Comparison of ENCODE assay signal across 8 cellular contexts in the genomic region with DNA sequence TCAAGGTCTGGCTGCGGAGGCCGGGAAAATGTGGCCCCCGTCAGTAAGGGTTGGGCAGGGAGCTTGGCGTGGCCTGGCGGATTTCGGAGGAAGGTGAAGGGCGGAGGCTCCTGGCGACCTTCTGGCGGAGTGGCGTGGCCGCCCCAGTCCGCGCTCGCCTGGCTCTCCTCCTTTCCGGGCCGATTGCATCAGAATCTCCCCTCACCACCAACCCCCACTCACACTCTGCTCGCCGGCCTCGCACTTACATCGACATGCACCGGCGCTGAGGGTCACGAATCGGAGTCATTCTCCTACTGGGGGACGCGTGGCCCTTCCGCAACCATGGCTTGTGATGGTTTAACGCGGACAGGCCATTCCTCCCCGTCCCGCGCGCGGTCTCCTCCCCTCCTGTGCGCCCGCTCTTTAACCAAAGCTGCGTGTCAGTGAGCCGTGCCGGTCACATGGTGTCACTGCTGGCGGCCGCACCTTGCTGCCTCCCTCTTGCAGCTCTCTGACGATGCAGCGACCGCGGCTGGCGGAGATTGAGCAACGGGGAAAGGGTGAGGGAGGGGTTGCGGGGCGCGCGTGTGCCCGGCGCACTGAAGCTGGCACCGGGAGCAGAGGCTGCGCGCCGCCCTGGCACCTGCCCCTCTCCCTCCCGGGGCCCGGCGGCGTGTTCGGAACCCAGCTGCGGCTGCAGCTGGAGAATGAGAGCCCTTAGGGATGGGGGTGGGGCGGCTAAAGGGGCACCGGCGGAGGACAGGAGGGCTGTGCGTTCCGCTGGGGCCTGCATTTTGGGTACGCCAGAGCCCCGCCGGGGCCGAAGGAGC. TPM values are rescaled to one million over a fixed set of nuclear protein-coding genes. Genes with fewer than 3 reads are reported as not detected.
DNase-seq lines count a peak whose midpoint lies in the region; ATAC-seq, FAIRE-seq and TF ChIP-seq lines count a peak whose summit lies in the region.

SLC38A1 (minus strand) TSS at position 427 of the 812 bp plus-strand sequence. CDS start 29,243 bp downstream, outside the sequence.

- no peak for TF ChIP-seq POLR2A in H54 (IDR thresholded peaks at IDR 0.05; ENCODE audit: low read depth, low read length)
- TF ChIP-seq POLR2A in upper lobe of left lung (IDR thresholded peaks at IDR 0.05), result peak in 3 of 4 donors; percentile 67 to 89 (median 73)

- CTCF ChIA-PET in activated naive CD4-positive, alpha-beta T cell treated with anti-CD3 and anti-CD28 coated beads, Interleukin-2, amount 10 ng/mL, durations not matched to agents 7 days and 5 days (lab: Charles Lee), result interaction anchor here (1.0 to 3.3 kb wide), 6 partner anchors 33 to 408 kb away, joined by 3 to 12 read pairs (median 4); no protein-coding TSS in a partner anchor

- no CpG with 5 or more reads among the region's 72 CpGs for WGBS in trophoblast cell (ENCODE audit: extremely low coverage, insufficient coverage, insufficient read length)
- WGBS in upper lobe of left lung, 2 donors, result 2% methylated on average over 10 to 70 of the region's 72 CpGs

- H3K14ac ChIP-seq in trophoblast cell (ENCODE audit: low read length), result peak within 1 kb of the TSS; percentile 97

- intact Hi-C loops in Right ventricle myocardium superior (cut with DNase I), result loop anchor here (10.0 kb wide), 1 partner anchor 54 kb away; no protein-coding TSS in a partner anchor

- H2BK5ac ChIP-seq in trophoblast cell (ENCODE audit: low read depth, low read length, poor library complexity), result peak within 1 kb of the TSS; percentile 96

- H3K4me3 Mint-ChIP-seq in activated naive CD4-positive, alpha-beta T cell treated with anti-CD3 and anti-CD28 coated beads, Interleukin-2, amount 10 ng/mL, durations not matched to agents 7 days and 5 days, result no peak within 1 kb of the TSS

- H3K9me2 ChIP-seq in Loucy (replicated peaks; ENCODE audit: low read depth, low read length), result no peaks in the 10 kb centered on the region

- no peak within 1 kb of the TSS for H3K27ac Mint-ChIP-seq in activated naive CD4-positive, alpha-beta T cell treated with anti-CD3 and anti-CD28 coated beads, Interleukin-2, amount 10 ng/mL, durations not matched to agents 7 days and 5 days

- no peaks in the 10 kb centered on the region for H3F3A ChIP-seq in Loucy (ENCODE audit: low read depth)

- TF ChIP-seq CTCF in Loucy (conservative IDR thresholded peaks at IDR 0.05; ENCODE audit: low read length), result no peak
- no peak for TF ChIP-seq CTCF in upper lobe of left lung (IDR thresholded peaks at IDR 0.05)

- DNase-seq in G401 (ENCODE audit: low spot score) (peak; percentile 91), H54 (ENCODE audit: insufficient read length, low spot score) (peak; percentile 58), SJSA1 (ENCODE audit: low read depth in 1 of 2, low spot score in 2 of 2) (peak; percentile 64 to 65), Right ventricle myocardium superior (peak; percentile 92), trophoblast cell (peak; percentile 74 to 87), upper lobe of left lung (peak; percentile 93 to 95)
- DNase-seq in activated naive CD4-positive, alpha-beta T cell treated with anti-CD3 and anti-CD28 coated beads, Interleukin-2, amount 10 ng/mL, durations not matched to agents 7 days and 5 days, result peak; percentile 95

- TF ChIP-seq EP300 in upper lobe of left lung (IDR thresholded peaks at IDR 0.05), result peak in 1 of 4 donors; percentile 1

- H3K27ac ChIP-seq in SJSA1 (peak within 1 kb of the TSS; percentile 16), trophoblast cell (ENCODE audit: low read depth, low read length) (peak within 1 kb of the TSS; percentile 93), upper lobe of left lung (peak within 1 kb of the TSS; percentile 78 to 92 (median 88))

- peaks cover 69% of the 10 kb centered on the region for H3K79me2 ChIP-seq in Loucy (ENCODE audit: insufficient read depth, low read length)
- peaks cover 41% of the 10 kb centered on the region for H3K79me2 ChIP-seq in trophoblast cell (ENCODE audit: control insufficient read depth, insufficient read depth, low read length, poor library complexity)

- peak within 1 kb of the TSS; percentile 85 for H4K12ac ChIP-seq in trophoblast cell (ENCODE audit: low read depth, low read length)

- H3K9me3 Mint-ChIP-seq in activated naive CD4-positive, alpha-beta T cell treated with anti-CD3 and anti-CD28 coated beads, Interleukin-2, amount 10 ng/mL, durations not matched to agents 7 days and 5 days, result no peaks in the 10 kb centered on the region

- peak within 1 kb of the TSS; percentile 86 for H4K8ac ChIP-seq in trophoblast cell (ENCODE audit: low read depth, low read length)

- H3K36me3 Mint-ChIP-seq in activated naive CD4-positive, alpha-beta T cell treated with anti-CD3 and anti-CD28 coated beads, Interleukin-2, amount 10 ng/mL, durations not matched to agents 7 days and 5 days, result peaks cover 27% of the 10 kb centered on the region

- peak; percentile 89 for ATAC-seq in Right ventricle myocardium superior (ENCODE audit: poor library complexity)
- ATAC-seq in upper lobe of left lung (ENCODE audit: low FRiP score in 2 of 2), result peak; percentile 88 to 91

- H3K4me2 ChIP-seq in Loucy (ENCODE audit: low read depth, low read length, poor library complexity, severe bottlenecking) (peak within 1 kb of the TSS; percentile 98), trophoblast cell (ENCODE audit: low read length) (peak within 1 kb of the TSS; percentile 88)

- H3K4me1 Mint-ChIP-seq in activated naive CD4-positive, alpha-beta T cell treated with anti-CD3 and anti-CD28 coated beads, Interleukin-2, amount 10 ng/mL, durations not matched to agents 7 days and 5 days, result peaks cover 34% of the 10 kb centered on the region

- peak within 1 kb of the TSS; percentile 87 for H3K23ac ChIP-seq in trophoblast cell (ENCODE audit: low read length)

- peak within 1 kb of the TSS; percentile 90 for H4K91ac ChIP-seq in trophoblast cell (ENCODE audit: low read depth, low read length)

- H2BK120ac ChIP-seq in trophoblast cell (ENCODE audit: insufficient read depth, low read length, poor library complexity), result peak within 1 kb of the TSS; percentile 91

- no peak for FAIRE-seq in H54 (lab: Jason Lieb, UNC)

- peak within 1 kb of the TSS; percentile 61 for H2BK12ac ChIP-seq in trophoblast cell (ENCODE audit: low read length)

- in situ Hi-C loops in G401 (cut with HindIII; ENCODE audit: low sequenced_read_pairs), result no loop called here

- no peaks in the 10 kb centered on the region for H3K36me3 ChIP-seq in Loucy (ENCODE audit: insufficient read depth, low read length)
- no peaks in the 10 kb centered on the region for H3K36me3 ChIP-seq in SJSA1
- peaks cover 0 to 1% of the 10 kb centered on the region in 2 experiments for H3K36me3 ChIP-seq in trophoblast cell (ENCODE audit: control insufficient read depth in 1 of 2, insufficient read depth in 2 of 2, low read length in 2 of 2)
- H3K36me3 ChIP-seq in upper lobe of left lung, result no peaks in the 10 kb centered on the region

- H3K9me3 ChIP-seq in Loucy (ENCODE audit: insufficient read depth, low read depth, low read length) (no peaks in the 10 kb centered on the region), SJSA1 (replicated peaks) (no peaks in the 10 kb centered on the region; the same call in 1 of the 2 replicates), trophoblast cell (ENCODE audit: insufficient read depth, low read depth, low read length) (no peaks in the 10 kb centered on the region), upper lobe of left lung (no peaks in the 10 kb centered on the region)

- peak within 1 kb of the TSS; percentile 89 for H2AFZ ChIP-seq in Loucy (ENCODE audit: low read length)
- H2AFZ ChIP-seq in trophoblast cell (ENCODE audit: insufficient read depth, low read length, poor library complexity), result peak within 1 kb of the TSS; percentile 30

- peak within 1 kb of the TSS; percentile 91 for H3K9ac ChIP-seq in Loucy (ENCODE audit: low read depth, low read length, poor library complexity, severe bottlenecking)
- peak within 1 kb of the TSS; percentile 100 for H3K9ac ChIP-seq in trophoblast cell (ENCODE audit: low read length)

- peaks cover 30% of the 10 kb centered on the region for H4K20me1 ChIP-seq in Loucy (ENCODE audit: insufficient read depth, low read length, poor library complexity, severe bottlenecking)

- peaks cover 6% of the 10 kb centered on the region for H3K27me3 Mint-ChIP-seq in activated naive CD4-positive, alpha-beta T cell treated with anti-CD3 and anti-CD28 coated beads, Interleukin-2, amount 10 ng/mL, durations not matched to agents 7 days and 5 days

- peak within 1 kb of the TSS; percentile 98 for H2AK5ac ChIP-seq in trophoblast cell (ENCODE audit: low read length)

- peaks cover 39% of the 10 kb centered on the region for H3K4me1 ChIP-seq in Loucy (ENCODE audit: insufficient read depth, low read length, poor library complexity, severe bottlenecking)
- H3K4me1 ChIP-seq in SJSA1 (replicated peaks), result peaks cover 30% of the 10 kb centered on the region
- H3K4me1 ChIP-seq in trophoblast cell (ENCODE audit: control insufficient read depth in 1 of 2, insufficient read depth in 2 of 2, low read length in 2 of 2), result peaks cover 2 to 3% of the 10 kb centered on the region in 2 experiments
- peaks cover 28 to 44% (median 37%) of the 10 kb centered on the region in 4 donors for H3K4me1 ChIP-seq in upper lobe of left lung

- peaks cover 43% of the 10 kb centered on the region for H3K79me1 ChIP-seq in trophoblast cell (ENCODE audit: low read length)

- H3K27me3 ChIP-seq in Loucy (ENCODE audit: insufficient read depth, low read length, poor library complexity, severe bottlenecking), result peaks cover 10% of the 10 kb centered on the region
- no peaks in the 10 kb centered on the region for H3K27me3 ChIP-seq in SJSA1 (replicated peaks)
- H3K27me3 ChIP-seq in trophoblast cell (ENCODE audit: insufficient read depth, low read length), result no peaks in the 10 kb centered on the region
- peaks cover 0 to 20% (median 3%) of the 10 kb centered on the region in 4 donors for H3K27me3 ChIP-seq in upper lobe of left lung

- peak within 1 kb of the TSS; percentile 95 for H3K4ac ChIP-seq in trophoblast cell (ENCODE audit: low read depth, low read length)

- peak within 1 kb of the TSS; percentile 98 for H3K18ac ChIP-seq in trophoblast cell (ENCODE audit: low read length)

- H3K4me3 ChIP-seq in Loucy (ENCODE audit: low read length, poor library complexity, severe bottlenecking), result peak within 1 kb of the TSS; percentile 89
- H3K4me3 ChIP-seq in SJSA1, result peak within 1 kb of the TSS; percentile 54
- H3K4me3 ChIP-seq in trophoblast cell (ENCODE audit: low read depth, low read length), result peak within 1 kb of the TSS; percentile 91
- H3K4me3 ChIP-seq in upper lobe of left lung, result peak within 1 kb of the TSS; percentile 56 to 68 (median 60)

RNA-seq across cellular contexts. Expression of gene SLC38A1, which starts in this region (rescaled TPM):
- 45.7 and 61.6 TPM in 2 replicates for total RNA-seq in G401 (2014; rRNA removed; shearing (Covaris generic))
- total RNA-seq in SJSA1 (2014; rRNA removed; shearing (Covaris generic)), result 9.7 and 15.6 TPM in 2 replicates
- total RNA-seq in Right ventricle myocardium superior, result 136 TPM
- polyA plus RNA-seq in trophoblast cell (2013), result 376 TPM in 2 replicates
- total RNA-seq in upper lobe of left lung, result 10 to 100 TPM; 12.7 to 75.7 (median 49.9) TPM

Comparison
In these comparisons a context has a peak if more than half of its experiments do, and no peak if none do; other contexts are left out.
1. Peak in every context shown above with its lines: DNase-seq, ATAC-seq, H3K4me3 ChIP-seq and H3K27ac ChIP-seq.
2. H3K27ac ChIP-seq: peak in every context shown above with its lines; median percentile 93 in trophoblast cell; 88 in upper lobe of left lung; 16 in SJSA1.